8 cellular contexts compared by ENCODE assay signal in genomic region chr16:30903002-30903401, GRCh38. TPM values are rescaled to one million over a fixed set of nuclear protein-coding genes. Genes with fewer than 3 reads are reported as not detected.
DNase-seq lines count a peak whose midpoint lies in the region; ATAC-seq, FAIRE-seq and TF ChIP-seq lines count a peak whose summit lies in the region.

No MANE protein-coding gene starts in this region.

- peak overlapping the region; percentile 59 for H3K4me3 ChIP-seq in effector memory CD4-positive, alpha-beta T cell (ENCODE audit: insufficient read depth, low read depth, low read length, poor library complexity, severe bottlenecking)
- H3K4me3 ChIP-seq in rectal smooth muscle tissue (ENCODE audit: low read length), result no peak overlapping the region

- CTCF ChIA-PET in RWPE1 (lab: Yijun Ruan, JAX), result interaction anchor here (0.6 to 3.8 kb wide), 6 partner anchors 11 to 940 kb away, joined by 3 to 47 read pairs (median 4); no protein-coding TSS in a partner anchor

- H3K27me3 ChIP-seq in effector memory CD4-positive, alpha-beta T cell (replicated peaks; ENCODE audit: control insufficient read depth, insufficient read depth, low read length, poor library complexity, severe bottlenecking), result no peaks in the 10 kb centered on the region
- no peaks in the 10 kb centered on the region for H3K27me3 ChIP-seq in rectal smooth muscle tissue (ENCODE audit: control insufficient read depth, insufficient read depth, low read length)

- POLR2A ChIA-PET in RWPE1 (lab: Yijun Ruan, JAX; ENCODE audit: low non-redundant PET), result no interaction called here

- no peaks in the 10 kb centered on the region for H3K9me3 ChIP-seq in ES-I3 (ENCODE audit: control insufficient read depth, insufficient read depth, low read length)
- H3K9me3 ChIP-seq in effector memory CD4-positive, alpha-beta T cell (ENCODE audit: control insufficient read depth, low read length), result no peaks in the 10 kb centered on the region

- DNase-seq in RWPE1 (ENCODE audit: low spot score) (no peak), germinal center (ENCODE audit: low spot score) (no peak), GM12892 (ENCODE audit: insufficient read length) (no peak), NCI-H2171 (lab: John Stamatoyannopoulos, UW) (no peak)
- DNase-seq in effector memory CD4-positive, alpha-beta T cell, result no peak

- ATAC-seq in HG02840 (IDR thresholded peaks at IDR 0.05; ENCODE audit: low FRiP score, unreplicated experiment), result no peak

- no peak for TF ChIP-seq POLR2A in GM12892 (IDR thresholded peaks at IDR 0.05; ENCODE audit: low read depth, low read length)

- TF ChIP-seq CTCF in RWPE1 (conservative IDR thresholded peaks at IDR 0.05; ENCODE audit: low read depth), result no peak

- no peaks in the 10 kb centered on the region for H3K36me3 ChIP-seq in ES-I3 (ENCODE audit: insufficient read depth, low read length)
- no peaks in the 10 kb centered on the region for H3K36me3 ChIP-seq in effector memory CD4-positive, alpha-beta T cell (ENCODE audit: control insufficient read depth, insufficient read depth, low read length)
- no peaks in the 10 kb centered on the region for H3K36me3 ChIP-seq in rectal smooth muscle tissue (ENCODE audit: control insufficient read depth, insufficient read depth, low read length)

- FAIRE-seq in GM12892 (lab: Jason Lieb, UNC), result no peak

- peak overlapping the region; percentile 84 for H3K27ac ChIP-seq in RWPE1
- peak overlapping the region; percentile 69 for H3K27ac ChIP-seq in effector memory CD4-positive, alpha-beta T cell (ENCODE audit: insufficient read depth, low read length, poor library complexity, severe bottlenecking)
- H3K27ac ChIP-seq in rectal smooth muscle tissue (ENCODE audit: low read depth, low read length), result peak overlapping the region; percentile 92

- H3K9ac ChIP-seq in ES-I3 (ENCODE audit: low read depth, low read length), result peak overlapping the region; percentile 69; the same call in 1 of the 2 replicates
- H3K9ac ChIP-seq in rectal smooth muscle tissue (ENCODE audit: low read length), result no peak overlapping the region

- H3K4me1 ChIP-seq in ES-I3 (ENCODE audit: insufficient read depth, low read length), result peaks cover 6% of the 10 kb centered on the region; the same call in 1 of the 2 replicates
- H3K4me1 ChIP-seq in effector memory CD4-positive, alpha-beta T cell (ENCODE audit: control insufficient read depth, insufficient read depth, low read length, poor library complexity, severe bottlenecking), result peaks cover 26% of the 10 kb centered on the region
- H3K4me1 ChIP-seq in rectal smooth muscle tissue (ENCODE audit: control insufficient read depth, insufficient read depth, low read length), result no peaks in the 10 kb centered on the region

RNA-seq across cellular contexts. Expression of gene CTF1, which starts 6.6 kb away (rescaled TPM):
- polyA plus RNA-seq in GM12892 (2012; ENCODE audit: missing spikeins), result not detected

RNA-seq across cellular contexts. Expression of gene BCL7C, which starts 9.1 kb away (rescaled TPM):
- 8.2 TPM for polyA plus RNA-seq in GM12892 (2012; ENCODE audit: missing spikeins)

RNA-seq across cellular contexts. Expression of gene FBXL19, which starts 20.4 kb away (rescaled TPM):
- 3.3 TPM for polyA plus RNA-seq in GM12892 (2012; ENCODE audit: missing spikeins)

RNA-seq across cellular contexts. Expression of gene ORAI3, which starts 45.9 kb away (rescaled TPM):
- polyA plus RNA-seq in GM12892 (2012; ENCODE audit: missing spikeins), result 13.5 TPM

RNA-seq across cellular contexts. Expression of gene SETD1A, which starts 54.6 kb away (rescaled TPM):
- 4.7 TPM for polyA plus RNA-seq in GM12892 (2012; ENCODE audit: missing spikeins)
